18 cellular contexts compared by ENCODE assay signal in genomic region chr3:139745831-139746230, GRCh38.
DNase-seq lines count a peak whose midpoint lies in the region; ATAC-seq, FAIRE-seq and TF ChIP-seq lines count a peak whose summit lies in the region.
"Had no signal": no experiment of that assay in that cellular context is flagged by ENCODE, and none has a peak within 500 bp of the region (broad histone marks: within the 10 kb centered on the region; RNA-seq: fewer than 3 reads in every experiment).

No MANE protein-coding gene starts in this region.

- TF ChIP-seq CTCF in AG10803 (conservative IDR thresholded peaks at IDR 0.05; ENCODE audit: low read length), result no peak
- no peak for TF ChIP-seq CTCF in GM12878 (IDR thresholded peaks at IDR 0.05 in 2 of 3, conservative IDR thresholded peaks at IDR 0.05 in 1 of 3; ENCODE audit: control insufficient read depth in 2 of 3, extremely low read depth in 1 of 3, insufficient read depth in 1 of 3, low read depth in 3 of 3, low read length in 3 of 3)
- no peak for TF ChIP-seq CTCF in WERI-Rb-1 (IDR thresholded peaks at IDR 0.05; ENCODE audit: low read depth, low read length)

- RAD21 ChIA-PET in GM12878 (lab: Charles Lee; ENCODE audit: unreplicated experiment), result no interaction called here

- no peaks in the 10 kb centered on the region for H3K4me1 ChIP-seq in GM12878 (ENCODE audit: control insufficient read depth, insufficient read depth, low read length)
- H3K4me1 ChIP-seq: neural progenitor cell had no signal

- H3K36me3 ChIP-seq in GM12878 (ENCODE audit: control insufficient read depth in 2 of 2, insufficient read depth in 2 of 2, low read length in 1 of 2) (no peaks in the 10 kb centered on the region), WERI-Rb-1 (no peaks in the 10 kb centered on the region)
- H3K36me3 ChIP-seq: neural progenitor cell had no signal

- no peaks in the 10 kb centered on the region for H3K79me2 ChIP-seq in GM12878 (ENCODE audit: control insufficient read depth, insufficient read depth, low read length)

- TF ChIP-seq EP300 in GM12878 (IDR thresholded peaks at IDR 0.05; ENCODE audit: borderline replicate concordance in 1 of 2, control insufficient read depth in 1 of 2, low read depth in 2 of 2, low read length in 2 of 2), result no peak

- ATAC-seq in GM12878, result peak; percentile 68
- no peak for ATAC-seq in GM19397 (IDR thresholded peaks at IDR 0.05; ENCODE audit: unreplicated experiment)
- no peak for ATAC-seq in GM21786 (IDR thresholded peaks at IDR 0.05; ENCODE audit: unreplicated experiment)

- CTCF ChIA-PET in GM12878 (lab: Yijun Ruan, JAX), result no interaction called here

- POLR2A ChIA-PET in GM12878 (lab: Charles Lee), result no interaction called here

- no peak overlapping the region for H3K4me2 ChIP-seq in GM12878 (ENCODE audit: control insufficient read depth, insufficient read depth)
- H3K4me2 ChIP-seq: neural progenitor cell had no signal

- no peak overlapping the region for H3K9ac ChIP-seq in GM12878 (ENCODE audit: control insufficient read depth, insufficient read depth, low read length)
- H3K9ac ChIP-seq: neural progenitor cell had no signal

- intact Hi-C loops in GM12878 (cut with micrococcal nuclease; ENCODE audit: unreplicated experiment), result no loop called here

- BruUV-seq in GM12878 (replicated peaks; lab: Mats Ljungman, UMichigan), result no TSS peak

- DNase-seq in AG10803 (ENCODE audit: low read depth) (peak; percentile 31), HK-2 (ENCODE audit: unreplicated experiment) (peak; percentile 26), GM12878 (ENCODE audit: low read depth, low spot score) (no peak), iPS-NIHi7 (ENCODE audit: extremely low spot score) (peak; percentile 40), WERI-Rb-1 (no peak), dedifferentiated amniotic fluid mesenchymal stem cell (ENCODE audit: extremely low spot score) (no peak)
- DNase-seq: activated T-cell treated with anti-CD3 and anti-CD28 coated beads for 4 hours, aorta, C1 segment of cervical spinal cord, NCI-H1092 treated with DMSO at 0.1 percent for 48 hours, NCI-H510A, RPMI8226 had no signal

- H4K20me1 ChIP-seq in GM12878 (ENCODE audit: control insufficient read depth, insufficient read depth), result no peaks in the 10 kb centered on the region

- in situ Hi-C loops in GM12878 (cut with MboI), result no loop called here

- H2AFZ ChIP-seq in GM12878 (ENCODE audit: control insufficient read depth, low read depth, low read length), result no peak overlapping the region
- H2AFZ ChIP-seq: neural progenitor cell had no signal

- TF ChIP-seq POLR2A in GM12878 (IDR thresholded peaks at IDR 0.05; ENCODE audit: low read depth, low read length), result no peak

- 28% methylated on average over 4 of the region's 4 CpGs for WGBS in GM12878 (ENCODE audit: insufficient coverage, insufficient replicate concordance, low lambda C conversion rate, missing lambda C conversion rate)

- H3K27me3 ChIP-seq in GM12878 (replicated peaks in 1 of 2; ENCODE audit: control insufficient read depth in 2 of 2, insufficient read depth in 2 of 2, low read length in 1 of 2), result no peaks in the 10 kb centered on the region
- no peaks in the 10 kb centered on the region for H3K27me3 ChIP-seq in WERI-Rb-1 (ENCODE audit: insufficient read depth, low read depth, severe bottlenecking)
- H3K27me3 ChIP-seq: neural progenitor cell had no signal

- FAIRE-seq in GM12878 (lab: Jason Lieb, UNC), result no peak
- FAIRE-seq: G401.6, keratinocyte had no signal

- TF ChIP-seq RAD21 in GM12878 (IDR thresholded peaks at IDR 0.05; ENCODE audit: insufficient read depth, low read depth, low read length), result no peak

- H3K9me3 ChIP-seq in GM12878 (replicated peaks; ENCODE audit: control insufficient read depth, insufficient read depth, low read length), result no peaks in the 10 kb centered on the region
- H3K9me3 ChIP-seq in WERI-Rb-1 (ENCODE audit: severe bottlenecking), result no peaks in the 10 kb centered on the region

- SMC1A ChIA-PET in GM12878 (lab: Charles Lee; ENCODE audit: uncharacterized antibody, unreplicated experiment), result interaction anchor here (0.7 kb wide), 1 partner anchor 9 kb away, joined by 3 read pairs; no protein-coding TSS in a partner anchor

- H3K4me3 ChIP-seq in AG10803 (ENCODE audit: low read length) (no peak overlapping the region), GM12878 (no peak overlapping the region), WERI-Rb-1 (ENCODE audit: low read depth, low read length) (no peak overlapping the region)
- H3K4me3 ChIP-seq: neural progenitor cell had no signal

- H3K27ac ChIP-seq in GM12878 (ENCODE audit: control insufficient read depth, insufficient read depth) (no peak overlapping the region), WERI-Rb-1 (no peak overlapping the region)
- H3K27ac ChIP-seq: epithelial cell of prostate, neural progenitor cell had no signal

TF ChIP-seq in GM12878, 131 proteins besides CTCF, POLR2A, EP300 and RAD21:
- TF ChIP-seq RAD51 (IDR thresholded peaks at IDR 0.05), result no peak
- TF ChIP-seq ZBTB11 (CRISPR knock-in tag; IDR thresholded peaks at IDR 0.05), result no peak
- TF ChIP-seq BMI1 (IDR thresholded peaks at IDR 0.05; ENCODE audit: borderline replicate concordance), result no peak
- TF ChIP-seq JUND (IDR thresholded peaks at IDR 0.05; ENCODE audit: low read depth, low read length), result no peak
- TF ChIP-seq SKIL (IDR thresholded peaks at IDR 0.05; ENCODE audit: low read depth, poor library complexity, severe bottlenecking), result no peak

Comparison
In these comparisons a context has a peak if more than half of its experiments do, and no peak if none do; other contexts are left out.
1. DNase-seq: peak in AG10803 (single experiment), HK-2 (single experiment) and iPS-NIHi7 (single experiment); none in GM12878 (single experiment), WERI-Rb-1 (single experiment) and dedifferentiated amniotic fluid mesenchymal stem cell (single experiment).